ENCODE assay signal across 10 cellular contexts in genomic region chr7:45978731-45979211, GRCh38. TPM values are rescaled to one million over a fixed set of nuclear protein-coding genes. Genes with fewer than 3 reads are reported as not detected.
DNase-seq lines count a peak whose midpoint lies in the region; ATAC-seq, FAIRE-seq and TF ChIP-seq lines count a peak whose summit lies in the region.
"Had no signal": no experiment of that assay in that cellular context is flagged by ENCODE, and none has a peak within 500 bp of the region (broad histone marks: within the 10 kb centered on the region; RNA-seq: fewer than 3 reads in every experiment).

No MANE protein-coding gene starts in this region.

- peak overlapping the region; percentile 2 for H2AFZ ChIP-seq in fibroblast of lung (ENCODE audit: low read length)

- H3K4me2 ChIP-seq in fibroblast of lung (ENCODE audit: extremely low read depth, insufficient read depth, low read length) (peak overlapping the region; percentile 67), skeletal muscle satellite cell (ENCODE audit: low read length) (peak overlapping the region; percentile 74)

- no peak for TF ChIP-seq POLR2A in GM12892 (IDR thresholded peaks at IDR 0.05; ENCODE audit: low read depth, low read length)

- ATAC-seq in GM18868 (IDR thresholded peaks at IDR 0.05; ENCODE audit: unreplicated experiment) (peak; percentile 13), mucosa of descending colon (no peak)
- ATAC-seq: natural killer cell had no signal

- H3K9ac ChIP-seq in fibroblast of lung (ENCODE audit: insufficient read depth, low read length) (peak overlapping the region; percentile 45), skeletal muscle satellite cell (ENCODE audit: low read depth, low read length) (peak overlapping the region; percentile 86)

- no peaks in the 10 kb centered on the region for H3K79me2 ChIP-seq in fibroblast of lung (ENCODE audit: control insufficient read depth, insufficient read depth, low read length)

- intact Hi-C loops in mucosa of descending colon (cut with DNase I, micrococcal nuclease): no loop called here

- H3K4me3 ChIP-seq in fibroblast of lung (replicated peaks in 1 of 4; ENCODE audit: control extremely low read depth in 1 of 4, insufficient read depth in 1 of 4, low read depth in 3 of 4, low read length in 4 of 4): peak overlapping the region in 1 of 4 experiments; percentile 24
- peak overlapping the region; percentile 42 for H3K4me3 ChIP-seq in skeletal muscle satellite cell (ENCODE audit: low read length)
- H3K4me3 ChIP-seq in mucosa of descending colon: no peak overlapping the region

- peak overlapping the region; percentile 89 for H3K27ac ChIP-seq in fibroblast of lung (ENCODE audit: insufficient read depth, low read length)

- H3K36me3 ChIP-seq in fibroblast of lung (ENCODE audit: control insufficient read depth, insufficient read depth, low read length) (no peaks in the 10 kb centered on the region), skeletal muscle satellite cell (ENCODE audit: insufficient read depth, low read length) (no peaks in the 10 kb centered on the region), mucosa of descending colon (ENCODE audit: low read depth) (no peaks in the 10 kb centered on the region)

- no peaks in the 10 kb centered on the region for H4K20me1 ChIP-seq in fibroblast of lung (ENCODE audit: control insufficient read depth, extremely low read depth, insufficient read depth, low read length)

- DNase-seq in RPMI8226 (peak; percentile 55), fibroblast of lung (ENCODE audit: low read depth in 2 of 2) (peak in 1 of 2 donors; percentile 22), mucosa of descending colon (no peak), NCI-H187 treated with DMSO at 0.1 percent for 48 hours (lab: John Stamatoyannopoulos, UW) (no peak), GM12892 (ENCODE audit: insufficient read length) (no peak)
- no peak for DNase-seq in stimulated activated CD4-positive, alpha-beta T cell treated with anti-CD3 and anti-CD28 coated beads, Interleukin-1b, Interleukin-23, amount 100 ng/mL, for 48 hours
- DNase-seq: hippocampal formation, natural killer cell had no signal

- peaks cover 23% of the 10 kb centered on the region for H3K4me1 ChIP-seq in fibroblast of lung (ENCODE audit: control insufficient read depth, extremely low read depth, insufficient read depth, low read length)
- H3K4me1 ChIP-seq in skeletal muscle satellite cell (ENCODE audit: control insufficient read depth, insufficient read depth, low read length): peaks cover 52% of the 10 kb centered on the region
- H3K4me1 ChIP-seq in mucosa of descending colon (ENCODE audit: low read depth): no peaks in the 10 kb centered on the region

- FAIRE-seq in GM12892 (lab: Jason Lieb, UNC): no peak

- TF ChIP-seq CTCF in fibroblast of lung (conservative IDR thresholded peaks at IDR 0.05 in 1 of 2, IDR thresholded peaks at IDR 0.05 in 1 of 2; ENCODE audit: low read depth in 1 of 2, low read length in 2 of 2) (no peak), mucosa of descending colon (IDR thresholded peaks at IDR 0.05) (no peak)

- H3K27me3 ChIP-seq in fibroblast of lung (ENCODE audit: control insufficient read depth, insufficient read depth, low read length): no peaks in the 10 kb centered on the region
- no peaks in the 10 kb centered on the region for H3K27me3 ChIP-seq in skeletal muscle satellite cell (ENCODE audit: control insufficient read depth, insufficient read depth, low read length)

- H3K9me3 ChIP-seq in fibroblast of lung (ENCODE audit: control insufficient read depth, insufficient read depth, low read depth, low read length) (no peaks in the 10 kb centered on the region), skeletal muscle satellite cell (replicated peaks; ENCODE audit: low read length) (no peaks in the 10 kb centered on the region), mucosa of descending colon (no peaks in the 10 kb centered on the region)

RNA-seq across cellular contexts. Expression of gene IGFBP3, which starts 57.7 kb away (rescaled TPM):
- total RNA-seq in fibroblast of lung (8.9 and 158 TPM in 2 replicates), mucosa of descending colon (10 to 100 TPM; 27.0 to 41.5 (median 40.6) TPM)
- 80.7 and 227 TPM in 2 replicates for polyA plus RNA-seq in fibroblast of lung
- polyA plus RNA-seq in fibroblast of lung (2012): 47.2 and 125 TPM in 2 replicates
- 13.1 and 25.9 TPM in 2 replicates for polyA minus RNA-seq in fibroblast of lung (ENCODE audit: low replicate concordance)
- total RNA-seq in skeletal muscle satellite cell (2012; rRNA removed): 123 and 234 TPM in 2 replicates
- 0.28 TPM for polyA plus RNA-seq in GM12892 (2012; ENCODE audit: missing spikeins)
